ENCODE assay signal across 8 cellular contexts in the genomic region with DNA sequence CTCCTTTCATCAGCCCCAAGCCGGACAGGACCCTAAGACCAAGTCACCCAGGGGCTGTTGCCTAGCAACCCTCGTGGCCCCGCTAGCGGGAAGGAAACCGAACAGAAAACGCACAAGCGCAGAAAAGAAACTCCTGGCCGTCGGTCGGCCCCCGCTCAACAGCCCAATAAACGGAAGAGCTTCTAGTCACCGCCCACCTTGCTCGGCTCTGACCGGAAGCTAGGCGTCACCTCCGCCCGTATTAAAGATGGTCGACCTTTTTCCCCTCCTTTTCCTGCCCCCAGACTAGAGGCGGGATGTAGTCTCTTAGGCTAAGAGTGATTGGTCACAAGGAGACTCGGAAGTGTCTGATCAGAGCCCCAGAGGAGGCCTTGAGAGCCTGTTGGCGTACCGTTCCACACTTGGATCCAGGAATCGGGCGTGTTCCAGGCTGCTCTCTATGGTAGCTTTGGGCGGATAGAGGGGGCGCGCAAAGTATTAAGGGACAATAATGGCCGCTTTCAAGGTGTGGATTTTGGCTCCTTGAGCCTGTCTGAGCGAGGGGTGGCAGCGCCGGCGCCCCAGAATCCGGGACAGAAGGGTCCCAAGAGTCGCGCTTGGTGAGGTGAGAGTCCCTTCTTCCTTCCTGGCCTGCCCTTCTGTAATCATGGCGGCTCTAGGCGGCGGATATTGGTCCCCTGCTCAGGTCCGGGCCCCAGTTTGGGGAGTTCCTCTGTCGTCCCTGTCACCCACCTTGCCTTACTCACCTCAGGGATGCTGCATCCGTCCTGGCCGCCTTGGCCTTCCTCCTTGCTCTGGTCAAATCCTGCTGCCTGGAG. TPM values are rescaled to one million over a fixed set of nuclear protein-coding genes. Genes with fewer than 3 reads are reported as not detected.
DNase-seq lines count a peak whose midpoint lies in the region; ATAC-seq, FAIRE-seq and TF ChIP-seq lines count a peak whose summit lies in the region.

A gene (plus strand): TSS at position 400 of the 818 bp plus-strand sequence. CDS start 2,311 bp downstream, outside the sequence.
A gene (minus strand): TSS at position 173 of the 818 bp plus-strand sequence. CDS start 2,871 bp downstream, outside the sequence.

- peak within 1 kb of the TSS; percentile 93 to 97 for H3K4me3 Mint-ChIP-seq in CD14-positive monocyte

- peaks cover 75% of the 10 kb centered on the region for H3K79me2 ChIP-seq in HepG2 (ENCODE audit: insufficient read depth, low read length)

- H3K27me3 Mint-ChIP-seq in CD14-positive monocyte (ENCODE audit: low read depth in 3 of 3) = no peaks in the 10 kb centered on the region

- TF ChIP-seq RAD21 in HepG2 (CRISPR knock-in tag; IDR thresholded peaks at IDR 0.05) = no peak

- intact Hi-C loops in CD14-positive monocyte (cut with micrococcal nuclease) = loop anchor here in 1 of 2 donors (5.0 to 10.0 kb wide), 3 partner anchors 86 to 286 kb away; a partner anchor contains a TSS
- intact Hi-C loops in HepG2 (cut with micrococcal nuclease; ENCODE audit: unreplicated experiment) = loop anchor here (1.0 kb wide), 4 partner anchors 11 to 198 kb away; a partner anchor contains a TSS

- H3K4me3 ChIP-seq in HepG2 (replicated peaks in 1 of 3; ENCODE audit: insufficient read depth in 1 of 3, low read depth in 2 of 3, low read length in 3 of 3) = peak within 1 kb of the TSS; percentile 98 to 100 (median 98)

- peaks cover 54% of the 10 kb centered on the region for H3K4me1 ChIP-seq in HepG2 (ENCODE audit: insufficient read depth, low read length)

- peaks cover 23 to 46% of the 10 kb centered on the region in 2 experiments for H3K36me3 ChIP-seq in HepG2 (replicated peaks in 1 of 2; ENCODE audit: control insufficient read depth in 1 of 2, insufficient read depth in 2 of 2, low read length in 2 of 2)

- peak within 1 kb of the TSS; percentile 88 for H3K27ac ChIP-seq in HepG2 (ENCODE audit: extremely low read length, insufficient read depth, low read length)

- H3K27me3 ChIP-seq in HepG2 (ENCODE audit: control insufficient read depth in 1 of 2, insufficient read depth in 2 of 2, low read length in 2 of 2) = peaks cover 0 to 4% of the 10 kb centered on the region in 2 experiments; a peak in 1 of 5 replicates

- H3K4me2 ChIP-seq in HepG2 (ENCODE audit: low read depth, low read length) = peak within 1 kb of the TSS; percentile 91

- no peaks in the 10 kb centered on the region; the same call in none of the 2 replicates for H4K20me1 ChIP-seq in HepG2 (ENCODE audit: insufficient read depth, low read length)

- peak within 1 kb of the TSS; percentile 91 to 98 (median 96) for H3K27ac Mint-ChIP-seq in CD14-positive monocyte

- no peaks in the 10 kb centered on the region for H3K9me3 Mint-ChIP-seq in CD14-positive monocyte

- CTCF ChIA-PET in HepG2 (lab: Yijun Ruan, JAX; ENCODE audit: low intra/inter-chr PET ratio, low total read pairs) = interaction anchor here (0.8 kb wide), 1 partner anchor 27 kb away, joined by 3 read pairs; no protein-coding TSS in a partner anchor

- H2AFZ ChIP-seq in HepG2 (ENCODE audit: low read length) = no peak within 1 kb of the TSS

- peak in 1 of 2 experiments; percentile 28; a peak in 1 of 4 replicates for TF ChIP-seq EP300 in HepG2 (IDR thresholded peaks at IDR 0.05; ENCODE audit: low read depth in 2 of 2, low read length in 2 of 2)
- TF ChIP-seq EP300 in HepG2 (CRISPR knock-in tag; IDR thresholded peaks at IDR 0.05; ENCODE audit: borderline replicate concordance) = no peak; the same call in 1 of the 2 replicates

- peak within 1 kb of the TSS; percentile 92 for H3K9ac ChIP-seq in HepG2 (ENCODE audit: insufficient read depth, low read depth, low read length)

- ATAC-seq in GM19397 (IDR thresholded peaks at IDR 0.05; ENCODE audit: unreplicated experiment) (peak; percentile 96), HG03571 (IDR thresholded peaks at IDR 0.05; ENCODE audit: unreplicated experiment) (peak; percentile 99), HepG2 (peak; percentile 98)

- in situ Hi-C loops in HepG2 (cut with HindIII; ENCODE audit: extremely low pct_ligation_motif_present, low pct_unique_long_range_greater_than_20kb) = no loop called here

- no TSS peak for BruUV-seq in HepG2 (replicated peaks; lab: Mats Ljungman, UMichigan)

- H3K9me3 ChIP-seq in HepG2 (ENCODE audit: low read length) = no peaks in the 10 kb centered on the region

- H3K4me1 Mint-ChIP-seq in CD14-positive monocyte = peaks cover 35% of the 10 kb centered on the region

- peak; percentile 69 to 95 for TF ChIP-seq POLR2A in HepG2 (IDR thresholded peaks at IDR 0.05; ENCODE audit: insufficient read depth in 1 of 2, low read depth in 2 of 2, low read length in 2 of 2)

- WGBS in HepG2 (ENCODE audit: low lambda C conversion rate) = 0% methylated on average over 37 of the region's 43 CpGs

- POLR2A ChIA-PET in HepG2 (lab: Yijun Ruan, JAX) = interaction anchor here (0.6 to 4.7 kb wide), 24 partner anchors 9 to 284 kb away, joined by 3 to 51 read pairs (median 5); a partner anchor contains a TSS

- DNase-seq in CD14-positive monocyte (ENCODE audit: low spot score) (peak; percentile 94), NCI-H82 (lab: John Stamatoyannopoulos, UW) (peak; percentile 99), dermis microvascular lymphatic vessel endothelial cell (ENCODE audit: low read depth in 2 of 2) (peak; percentile 99), HepG2 (ENCODE audit: low spot score) (peak; percentile 100)
- DNase-seq in activated CD4-positive, alpha-beta T cell treated with anti-CD3 and anti-CD28 coated beads, Interleukin-2, amount 50 U/mL, for 48 hours = peak; percentile 86 to 91
- peak; percentile 85 for DNase-seq in stimulated activated CD4-positive, alpha-beta T cell treated with anti-CD3 and anti-CD28 coated beads, Interleukin-4, amount 100 ng/mL, for 1 hour

- peak; percentile 98 for FAIRE-seq in HepG2 (lab: Jason Lieb, UNC)

- H3K36me3 Mint-ChIP-seq in CD14-positive monocyte = peaks cover 49 to 50% of the 10 kb centered on the region in 2 donors

- TF ChIP-seq CTCF in CD14-positive monocyte (IDR thresholded peaks at IDR 0.05) (no peak), HepG2 (CRISPR knock-in tag; IDR thresholded peaks at IDR 0.05) (peak; percentile 15; the same call in 1 of the 2 replicates)

TF ChIP-seq in HepG2, 621 proteins besides CTCF, POLR2A, EP300 and RAD21 (continues in another document):
- TF ChIP-seq ZNF136 (CRISPR knock-in tag; IDR thresholded peaks at IDR 0.05; ENCODE audit: low read depth) = peak; percentile 92
- no peak for TF ChIP-seq PAF1 (CRISPR knock-in tag; IDR thresholded peaks at IDR 0.05)

RNA-seq across cellular contexts. Expression of the first gene that starts in this region (rescaled TPM):
- polyA plus RNA-seq in CD14-positive monocyte = 10 to 100 TPM in 1 of 2 donors, 1 to 10 TPM in 1; 9.1 to 19.2 TPM
- 64.6 and 74.7 TPM in 2 replicates for total RNA-seq in dermis microvascular lymphatic vessel endothelial cell
- total RNA-seq in HepG2 (2016; rRNA removed; fragmentation: Illumina TruSeq; extraction: Trizol) = 58.9 and 85.9 TPM in 2 replicates
- 14.5 and 15.5 TPM in 2 replicates for total RNA-seq in HepG2 (2016; cell fraction: cytosol; rRNA removed; fragmentation: Illumina TruSeq; extraction: Trizol; ENCODE audit: low read depth)
- 48.6 and 86.7 TPM in 2 replicates for total RNA-seq in HepG2 (2016; cell fraction: insoluble cytoplasmic fraction; rRNA removed; fragmentation: Illumina TruSeq; extraction: Trizol)
- total RNA-seq in HepG2 (2016; cell fraction: membrane; rRNA removed; fragmentation: Illumina TruSeq; extraction: Trizol) = 21.7 and 23.0 TPM in 2 replicates
- 82.9 and 85.2 TPM in 2 replicates for total RNA-seq in HepG2 (2016; cell fraction: nucleus; rRNA removed; fragmentation: Illumina TruSeq; extraction: Trizol)
- polyA plus RNA-seq in HepG2 (2011; rRNA removed) = 54.4 and 57.8 TPM in 2 replicates
- 33.6 and 46.3 TPM in 2 replicates for polyA plus RNA-seq in HepG2 (2011; cell fraction: cytosol; rRNA removed)
- polyA plus RNA-seq in HepG2 (2011; cell fraction: nucleus; rRNA removed) = 245 and 273 TPM in 2 replicates
- polyA plus RNA-seq in HepG2 (2012) = 54.2 and 64.4 TPM in 2 replicates
- polyA plus RNA-seq in HepG2 (2016; cell fraction: cytosol; fragmentation: Illumina TruSeq; extraction: Trizol; ENCODE audit: low read depth) = 4.0 and 4.3 TPM in 2 replicates
- polyA plus RNA-seq in HepG2 (2016; cell fraction: insoluble cytoplasmic fraction; fragmentation: Illumina TruSeq; extraction: Trizol; ENCODE audit: low read depth) = 40.9 and 48.3 TPM in 2 replicates
- 7.3 and 10.2 TPM in 2 replicates for polyA plus RNA-seq in HepG2 (2016; cell fraction: membrane; fragmentation: Illumina TruSeq; extraction: Trizol; ENCODE audit: low read depth)
- polyA plus RNA-seq in HepG2 (2016; cell fraction: nucleus; fragmentation: Illumina TruSeq; extraction: Trizol; ENCODE audit: insufficient read depth, low read depth) = 193 and 204 TPM in 2 replicates
- polyA minus RNA-seq in HepG2 (2011; rRNA and poly(A)+ RNA removed; ENCODE audit: low replicate concordance) = 86.4 and 115 TPM in 2 replicates
- polyA minus RNA-seq in HepG2 (2011; cell fraction: cytosol; rRNA and poly(A)+ RNA removed) = 47.6 and 64.3 TPM in 2 replicates
- 89.3 and 93.6 TPM in 2 replicates for polyA minus RNA-seq in HepG2 (2011; cell fraction: nucleus; rRNA and poly(A)+ RNA removed)

RNA-seq across cellular contexts. Expression of the second gene that starts in this region (rescaled TPM):
- 10 to 100 TPM in 1 of 2 donors, 1 to 10 TPM in 1; 7.0 to 10.9 TPM for polyA plus RNA-seq in CD14-positive monocyte
- total RNA-seq in dermis microvascular lymphatic vessel endothelial cell = 4.9 and 6.4 TPM in 2 replicates
- 18.3 and 24.4 TPM in 2 replicates for total RNA-seq in HepG2 (2016; rRNA removed; fragmentation: Illumina TruSeq; extraction: Trizol)
- 9.5 and 11.8 TPM in 2 replicates for total RNA-seq in HepG2 (2016; cell fraction: cytosol; rRNA removed; fragmentation: Illumina TruSeq; extraction: Trizol; ENCODE audit: low read depth)
- 18.8 and 30.9 TPM in 2 replicates for total RNA-seq in HepG2 (2016; cell fraction: insoluble cytoplasmic fraction; rRNA removed; fragmentation: Illumina TruSeq; extraction: Trizol)
- 8.7 and 9.5 TPM in 2 replicates for total RNA-seq in HepG2 (2016; cell fraction: membrane; rRNA removed; fragmentation: Illumina TruSeq; extraction: Trizol)
- total RNA-seq in HepG2 (2016; cell fraction: nucleus; rRNA removed; fragmentation: Illumina TruSeq; extraction: Trizol) = 9.0 and 14.7 TPM in 2 replicates
- 14.5 and 17.4 TPM in 2 replicates for polyA plus RNA-seq in HepG2 (2011; rRNA removed)
- polyA plus RNA-seq in HepG2 (2011; cell fraction: cytosol; rRNA removed) = 11.2 and 14.4 TPM in 2 replicates
- 7.1 and 10.1 TPM in 2 replicates for polyA plus RNA-seq in HepG2 (2011; cell fraction: nucleus; rRNA removed)
- 11.4 and 16.0 TPM in 2 replicates for polyA plus RNA-seq in HepG2 (2012)
- 3.8 and 4.9 TPM in 2 replicates for polyA plus RNA-seq in HepG2 (2016; cell fraction: cytosol; fragmentation: Illumina TruSeq; extraction: Trizol; ENCODE audit: low read depth)
- 23.9 and 29.5 TPM in 2 replicates for polyA plus RNA-seq in HepG2 (2016; cell fraction: insoluble cytoplasmic fraction; fragmentation: Illumina TruSeq; extraction: Trizol; ENCODE audit: low read depth)
- polyA plus RNA-seq in HepG2 (2016; cell fraction: membrane; fragmentation: Illumina TruSeq; extraction: Trizol; ENCODE audit: low read depth) = 7.5 TPM in 2 replicates
- 18.3 and 20.5 TPM in 2 replicates for polyA plus RNA-seq in HepG2 (2016; cell fraction: nucleus; fragmentation: Illumina TruSeq; extraction: Trizol; ENCODE audit: insufficient read depth, low read depth)
- polyA minus RNA-seq in HepG2 (2011; rRNA and poly(A)+ RNA removed; ENCODE audit: low replicate concordance) = 4.6 and 8.0 TPM in 2 replicates
- 5.5 and 5.8 TPM in 2 replicates for polyA minus RNA-seq in HepG2 (2011; cell fraction: cytosol; rRNA and poly(A)+ RNA removed)
- 8.6 and 11.6 TPM in 2 replicates for polyA minus RNA-seq in HepG2 (2011; cell fraction: nucleus; rRNA and poly(A)+ RNA removed)

Comparison
In these comparisons a context has a peak if more than half of its experiments do, and no peak if none do; other contexts are left out.
1. Peak in every context shown above with its lines: DNase-seq, ATAC-seq, H3K4me3 ChIP-seq and H3K27ac ChIP-seq.